20 cellular contexts compared by ENCODE assay signal in genomic region chr10:1578392-1579140, GRCh38.
"Had no signal": no experiment of that assay in that cellular context is flagged by ENCODE, and none has a peak within 500 bp of the region (broad histone marks: within the 10 kb centered on the region; RNA-seq: fewer than 3 reads in every experiment).

No MANE protein-coding gene starts in this region.

- H3K4me3 Mint-ChIP-seq: activated CD4-positive, alpha-beta memory T cell treated with anti-CD3 and anti-CD28 coated beads, Interleukin-2, amount 10 ng/mL, durations not matched to agents 7 days and 5 days; activated CD4-positive, alpha-beta T cell treated with anti-CD3 and anti-CD28 coated beads for 36 hours; activated naive CD4-positive, alpha-beta T cell treated with anti-CD3 and anti-CD28 coated beads, Interleukin-2, amount 10 ng/mL, durations not matched to agents 7 days and 5 days; activated naive CD8-positive, alpha-beta T cell treated with anti-CD3 and anti-CD28 coated beads, Interleukin-2, amount 10 ng/mL, durations not matched to agents 7 days and 5 days; activated T-helper 17 cell treated with anti-CD3 and anti-CD28 coated beads, Interleukin-2, amount 50 U/mL, for 72 hours had no signal

- H3K27ac ChIP-seq: adrenal gland, PC-9, SK-N-MC, WERI-Rb-1 had no signal

- H3K4me3 ChIP-seq: adrenal gland, PC-9, SK-N-MC had no signal

- DNase-seq: activated CD4-positive, alpha-beta memory T cell treated with anti-CD3 and anti-CD28 coated beads, Interleukin-2, amount 10 ng/mL, durations not matched to agents 7 days and 5 days; activated CD4-positive, alpha-beta T cell treated with anti-CD3 and anti-CD28 coated beads for 36 hours; activated CD4-positive, alpha-beta T cell treated with anti-CD3 and anti-CD28 coated beads, Interleukin-2, amount 50 U/mL, for 1 hour; activated gamma-delta T cell; activated naive CD4-positive, alpha-beta T cell treated with anti-CD3 and anti-CD28 coated beads, Interleukin-2, amount 10 ng/mL, durations not matched to agents 7 days and 5 days; activated naive CD8-positive, alpha-beta T cell treated with anti-CD3 and anti-CD28 coated beads, Interleukin-2, amount 10 ng/mL, durations not matched to agents 7 days and 5 days; activated T-cell treated with anti-CD3 and anti-CD28 coated beads for 4 hours; activated T-cell treated with anti-CD3 and anti-CD28 coated beads, Interleukin-2, amount 50 U/mL, for 48 hours; adrenal gland; NCI-H1105 treated with DMSO at 0.1 percent for 48 hours; NCI-H1436 treated with DMSO at 0.1 percent for 48 hours; NCI-H187; NCI-H2081; NCI-H446; NCI-H524; PC-9; T-helper 1 cell; WERI-Rb-1 had no signal

- H3K9me3 Mint-ChIP-seq: activated CD4-positive, alpha-beta memory T cell treated with anti-CD3 and anti-CD28 coated beads, Interleukin-2, amount 10 ng/mL, durations not matched to agents 7 days and 5 days; activated naive CD4-positive, alpha-beta T cell treated with anti-CD3 and anti-CD28 coated beads, Interleukin-2, amount 10 ng/mL, durations not matched to agents 7 days and 5 days; activated naive CD8-positive, alpha-beta T cell treated with anti-CD3 and anti-CD28 coated beads, Interleukin-2, amount 10 ng/mL, durations not matched to agents 7 days and 5 days; activated T-helper 17 cell treated with anti-CD3 and anti-CD28 coated beads, Interleukin-2, amount 50 U/mL, for 72 hours had no signal

- H3K27ac Mint-ChIP-seq: activated CD4-positive, alpha-beta memory T cell treated with anti-CD3 and anti-CD28 coated beads, Interleukin-2, amount 10 ng/mL, durations not matched to agents 7 days and 5 days; activated CD4-positive, alpha-beta T cell treated with anti-CD3 and anti-CD28 coated beads for 36 hours; activated naive CD4-positive, alpha-beta T cell treated with anti-CD3 and anti-CD28 coated beads, Interleukin-2, amount 10 ng/mL, durations not matched to agents 7 days and 5 days; activated naive CD8-positive, alpha-beta T cell treated with anti-CD3 and anti-CD28 coated beads, Interleukin-2, amount 10 ng/mL, durations not matched to agents 7 days and 5 days; activated T-helper 17 cell treated with anti-CD3 and anti-CD28 coated beads, Interleukin-2, amount 50 U/mL, for 72 hours had no signal

- H3K4me1 Mint-ChIP-seq: activated CD4-positive, alpha-beta memory T cell treated with anti-CD3 and anti-CD28 coated beads, Interleukin-2, amount 10 ng/mL, durations not matched to agents 7 days and 5 days; activated CD4-positive, alpha-beta T cell treated with anti-CD3 and anti-CD28 coated beads for 36 hours; activated naive CD4-positive, alpha-beta T cell treated with anti-CD3 and anti-CD28 coated beads, Interleukin-2, amount 10 ng/mL, durations not matched to agents 7 days and 5 days; activated naive CD8-positive, alpha-beta T cell treated with anti-CD3 and anti-CD28 coated beads, Interleukin-2, amount 10 ng/mL, durations not matched to agents 7 days and 5 days; activated T-helper 17 cell treated with anti-CD3 and anti-CD28 coated beads, Interleukin-2, amount 50 U/mL, for 72 hours had no signal

- H3K27me3 Mint-ChIP-seq: activated CD4-positive, alpha-beta T cell treated with anti-CD3 and anti-CD28 coated beads for 36 hours; activated naive CD4-positive, alpha-beta T cell treated with anti-CD3 and anti-CD28 coated beads, Interleukin-2, amount 10 ng/mL, durations not matched to agents 7 days and 5 days; activated naive CD8-positive, alpha-beta T cell treated with anti-CD3 and anti-CD28 coated beads, Interleukin-2, amount 10 ng/mL, durations not matched to agents 7 days and 5 days had no signal

- H2AFZ ChIP-seq: PC-9 had no signal

- H3K36me3 ChIP-seq: adrenal gland, WERI-Rb-1 had no signal

- H3K9me3 ChIP-seq: adrenal gland had no signal

- H3K27me3 ChIP-seq: adrenal gland had no signal

- H3K4me1 ChIP-seq: adrenal gland had no signal

- ATAC-seq: activated CD4-positive, alpha-beta T cell treated with anti-CD3 and anti-CD28 coated beads for 36 hours; activated T-helper 17 cell treated with anti-CD3 and anti-CD28 coated beads, Interleukin-2, amount 50 U/mL, for 72 hours had no signal

- H3K4me2 ChIP-seq: PC-9 had no signal
